Comparison of ENCODE assay signal across 1 cellular context in genomic region chr4:73750730-73751129, GRCh38.
TF ChIP-seq lines count a peak whose summit lies in the region.

No MANE protein-coding gene starts in this region.

TF ChIP-seq in GM12878, 131 proteins besides CTCF, POLR2A, EP300 and RAD21 (continued from another document):
- no peak for TF ChIP-seq CUX1 (IDR thresholded peaks at IDR 0.05; ENCODE audit: insufficient replicate concordance, low read depth, low read length)
